ENCODE assay signal across 28 cellular contexts in genomic region chr3:37953995-37954394, GRCh38. TPM values are rescaled to one million over a fixed set of nuclear protein-coding genes. Genes with fewer than 3 reads are reported as not detected.
DNase-seq lines count a peak whose midpoint lies in the region; FAIRE-seq and TF ChIP-seq lines count a peak whose summit lies in the region.
"Had no signal": no experiment of that assay in that cellular context is flagged by ENCODE, and none has a peak within 500 bp of the region (broad histone marks: within the 10 kb centered on the region; RNA-seq: fewer than 3 reads in every experiment).

No MANE protein-coding gene starts in this region.

- WGBS in stomach, 5 donors = 52 to 64% (median 60%) methylated on average over 4 of the region's 4 CpGs

- H3K27ac ChIP-seq in BLaER1 (peak overlapping the region; percentile 42), OCI-LY7 (ENCODE audit: low read depth, low read length, poor library complexity, severe bottlenecking) (no peak overlapping the region), endothelial cell of umbilical vein (ENCODE audit: insufficient read depth, low read depth, low read length) (no peak overlapping the region), stomach (peak overlapping the region in 4 of 5 donors; percentile 21 to 78 (median 32))
- H3K27ac ChIP-seq: breast epithelium had no signal

- H3K9ac ChIP-seq in BLaER1 = no peak overlapping the region
- H3K9ac ChIP-seq in endothelial cell of umbilical vein (replicated peaks; ENCODE audit: extremely low read depth, insufficient read depth, low read length) = no peak overlapping the region

- H3K4me1 ChIP-seq in BLaER1 (peaks cover 58% of the 10 kb centered on the region), OCI-LY7 (ENCODE audit: insufficient read depth, low read length, poor library complexity, severe bottlenecking) (peaks cover 20% of the 10 kb centered on the region), endothelial cell of umbilical vein (ENCODE audit: control insufficient read depth, extremely low read depth, insufficient read depth, low read length) (peaks cover 32% of the 10 kb centered on the region), stomach (peaks cover 5 to 49% (median 33%) of the 10 kb centered on the region in 4 donors)
- H3K4me1 ChIP-seq: breast epithelium had no signal

- H3K9me3 ChIP-seq in BLaER1 = no peaks in the 10 kb centered on the region; the same call in 1 of the 2 replicates
- H3K9me3 ChIP-seq in OCI-LY7 (ENCODE audit: low read length) = no peaks in the 10 kb centered on the region
- no peaks in the 10 kb centered on the region for H3K9me3 ChIP-seq in endothelial cell of umbilical vein (replicated peaks; ENCODE audit: control insufficient read depth, insufficient read depth, low read length)
- no peaks in the 10 kb centered on the region for H3K9me3 ChIP-seq in stomach
- H3K9me3 ChIP-seq: breast epithelium had no signal

- no peak for TF ChIP-seq EP300 in stomach (IDR thresholded peaks at IDR 0.05)

- dilution Hi-C loops in endothelial cell of umbilical vein (cut with MboI; ENCODE audit: extremely low pct_ligation_motif_present, low sequenced_read_pairs) = no loop called here

- intact Hi-C loops in OCI-LY7 (cut with micrococcal nuclease; ENCODE audit: unreplicated experiment) = no loop called here
- intact Hi-C loops in endothelial cell of umbilical vein (cut with micrococcal nuclease) = loop anchor here (5.0 kb wide), 1 partner anchor 962 kb away; the partner anchor contains the start of genes EPM2AIP1 and MLH1
- intact Hi-C loops in stomach (cut with DNase I; ENCODE audit: low total_unique reads) = no loop called here

- H3K36me3 ChIP-seq in BLaER1 (peaks cover 7% of the 10 kb centered on the region; the same call in 1 of the 2 replicates), OCI-LY7 (ENCODE audit: insufficient read depth, low read length) (no peaks in the 10 kb centered on the region), endothelial cell of umbilical vein (ENCODE audit: control insufficient read depth in 2 of 2, extremely low read depth in 1 of 2, insufficient read depth in 2 of 2, low read length in 2 of 2) (no peaks in the 10 kb centered on the region), stomach (peaks cover 0 to 12% (median 8%) of the 10 kb centered on the region in 4 donors)
- H3K36me3 ChIP-seq: breast epithelium had no signal

- H3K4me3 ChIP-seq in BLaER1 (no peak overlapping the region), OCI-LY7 (ENCODE audit: low read depth, low read length, poor library complexity, severe bottlenecking) (no peak overlapping the region), endothelial cell of umbilical vein (replicated peaks in 1 of 3; ENCODE audit: insufficient read depth in 1 of 3, low read depth in 1 of 3, low read length in 3 of 3) (no peak overlapping the region), stomach (no peak overlapping the region)
- H3K4me3 ChIP-seq: breast epithelium had no signal

- no peak for DNase-seq in OCI-LY7 (ENCODE audit: low spot score)
- DNase-seq in endothelial cell of umbilical vein (ENCODE audit: low read depth, low spot score) = peak; percentile 42
- no peak for DNase-seq in stomach
- DNase-seq in SW480 (ENCODE audit: low spot score) = no peak
- DNase-seq in stimulated activated CD4-positive, alpha-beta T cell treated with anti-CD3 and anti-CD28 coated beads, Interleukin-4, amount 100 ng/mL, for 1 hour = no peak
- no peak for DNase-seq in DMS153 treated with DMSO at 0.1 percent for 48 hours (lab: John Stamatoyannopoulos, UW; ENCODE audit: unreplicated experiment)
- DNase-seq: activated CD4-positive, alpha-beta T cell treated with anti-CD3 and anti-CD28 coated beads for 48 hours; activated CD8-positive, alpha-beta memory T cell treated with anti-CD3 and anti-CD28 coated beads for 24 hours; activated effector memory CD4-positive, alpha-beta T cell treated with Interleukin-2 at 50 U/mL for 16 hours; activated T-cell treated with anti-CD3 and anti-CD28 coated beads for 4 hours; amygdala; CD8-positive, alpha-beta memory T cell; HCEC 1CT; left ventricle myocardium superior; NCI-H1417 treated with DMSO at 0.1 percent for 48 hours; NCI-H2081 treated with DMSO at 0.1 percent for 48 hours; NCI-H2227 treated with DMSO at 0.1 percent for 48 hours; NCI-H526 treated with DMSO at 0.1 percent for 48 hours; NK-92 treated with Interleukin-12 subunit alpha and Interleukin-12 subunit beta, amount 100 ng/mL, for 24 hours; PC-3; Right ventricle myocardium superior; stimulated activated CD4-positive, alpha-beta T cell treated with anti-CD3 and anti-CD28 coated beads, Interleukin-12 subunit alpha, Interleukin-12 subunit beta, amount 100 ng/mL, for 4 hours; stimulated activated CD4-positive, alpha-beta T cell treated with anti-CD3 and anti-CD28 coated beads, Interleukin-2, amount 100 ng/mL, for 48 hours; substantia nigra had no signal

- FAIRE-seq in endothelial cell of umbilical vein (lab: Jason Lieb, UNC) = no peak
- FAIRE-seq: G401.6, islet of Langerhans had no signal

- H3K9me1 ChIP-seq in endothelial cell of umbilical vein (replicated peaks; ENCODE audit: control insufficient read depth, extremely low read depth, insufficient read depth, low read length) = no peaks in the 10 kb centered on the region

- H4K20me1 ChIP-seq in BLaER1 (no peaks in the 10 kb centered on the region), OCI-LY7 (ENCODE audit: insufficient read depth, low read length) (no peaks in the 10 kb centered on the region), endothelial cell of umbilical vein (replicated peaks; ENCODE audit: control insufficient read depth, extremely low read depth, insufficient read depth, low read length) (no peaks in the 10 kb centered on the region)

- TF ChIP-seq POLR2A in endothelial cell of umbilical vein (IDR thresholded peaks at IDR 0.05; ENCODE audit: low read depth, low read length) (no peak), stomach (IDR thresholded peaks at IDR 0.05) (no peak)

- no peaks in the 10 kb centered on the region for H3K27me3 ChIP-seq in BLaER1
- no peaks in the 10 kb centered on the region for H3K27me3 ChIP-seq in endothelial cell of umbilical vein (ENCODE audit: control insufficient read depth in 2 of 2, insufficient read depth in 2 of 2, low read length in 2 of 2)
- H3K27me3 ChIP-seq in stomach = no peaks in the 10 kb centered on the region
- H3K27me3 ChIP-seq: breast epithelium had no signal

- no peak for TF ChIP-seq CTCF in OCI-LY7 (conservative IDR thresholded peaks at IDR 0.05; ENCODE audit: low read length)
- TF ChIP-seq CTCF in endothelial cell of umbilical vein (IDR thresholded peaks at IDR 0.05; ENCODE audit: extremely low read depth in 1 of 2, insufficient read depth in 1 of 2, low read depth in 1 of 2, low read length in 2 of 2) = no peak
- no peak for TF ChIP-seq CTCF in stomach (IDR thresholded peaks at IDR 0.05)

- H3K9me2 ChIP-seq in OCI-LY7 (ENCODE audit: insufficient read depth, low read length) = no peaks in the 10 kb centered on the region

- H3K4me2 ChIP-seq in BLaER1 (peak overlapping the region; percentile 73), OCI-LY7 (ENCODE audit: low read length) (no peak overlapping the region), endothelial cell of umbilical vein (ENCODE audit: insufficient read depth, low read length) (no peak overlapping the region)

- BruUV-seq in OCI-LY7 (replicated peaks; lab: Mats Ljungman, UMichigan) (no TSS peak), endothelial cell of umbilical vein (replicated peaks; lab: Mats Ljungman, UMichigan) (no TSS peak)

- H3K79me2 ChIP-seq in OCI-LY7 (ENCODE audit: insufficient read depth, low read depth, low read length) = no peaks in the 10 kb centered on the region
- H3K79me2 ChIP-seq in endothelial cell of umbilical vein (ENCODE audit: control insufficient read depth, insufficient read depth, low read length) = no peaks in the 10 kb centered on the region

- POLR2A ChIA-PET in OCI-LY7 (lab: Charles Lee) (no interaction called here), endothelial cell of umbilical vein (lab: Charles Lee) (no interaction called here)

- CTCF ChIA-PET in OCI-LY7 (lab: Charles Lee; ENCODE audit: unreplicated experiment) (no interaction called here), endothelial cell of umbilical vein (lab: Charles Lee) (interaction anchor here (0.8 to 5.0 kb wide), 6 partner anchors 12 to 100 kb away, joined by 3 to 57 read pairs (median 4); no protein-coding TSS in a partner anchor)

- H2AFZ ChIP-seq in OCI-LY7 (ENCODE audit: low read length) = 0 out of 2 replicates have a peak overlapping the region, but pooled peaks have one; percentile 0
- H2AFZ ChIP-seq in endothelial cell of umbilical vein (ENCODE audit: low read depth, low read length) = no peak overlapping the region

TF ChIP-seq in endothelial cell of umbilical vein, 7 proteins besides CTCF, POLR2A, EP300 and RAD21:
- TF ChIP-seq GATA2 (IDR thresholded peaks at IDR 0.05; ENCODE audit: insufficient read depth, insufficient read length, low read depth, low read length) (no peak), EZH2 (IDR thresholded peaks at IDR 0.05; ENCODE audit: borderline replicate concordance, low read depth, low read length, severe bottlenecking) (no peak)

RNA-seq across cellular contexts. Expression of gene VILL, which starts 36.6 kb away (rescaled TPM):
- 23.5 and 24.5 TPM in 2 replicates for total RNA-seq in OCI-LY7 (2014; rRNA removed; shearing (Covaris generic))
- total RNA-seq in OCI-LY7 (2022) = 13.2 and 13.5 TPM in 2 replicates
- 6.9 and 9.0 TPM in 2 replicates for total RNA-seq in endothelial cell of umbilical vein
- 10.0 and 11.6 TPM in 2 replicates for polyA plus RNA-seq in endothelial cell of umbilical vein
- polyA plus RNA-seq in endothelial cell of umbilical vein (2011; cell fraction: cytosol; rRNA removed) = 6.5 and 8.1 TPM in 2 replicates
- polyA plus RNA-seq in endothelial cell of umbilical vein (2011; cell fraction: nucleus; rRNA removed) = 27.6 and 33.0 TPM in 2 replicates
- polyA plus RNA-seq in endothelial cell of umbilical vein (2012) = 4.2 and 4.6 TPM in 2 replicates
- polyA minus RNA-seq in endothelial cell of umbilical vein = 14.5 and 20.7 TPM in 2 replicates
- not detected for polyA minus RNA-seq in endothelial cell of umbilical vein (2011; cell fraction: cytosol; rRNA and poly(A)+ RNA removed)
- polyA minus RNA-seq in endothelial cell of umbilical vein (2011; cell fraction: nucleus; rRNA and poly(A)+ RNA removed) = 11.3 and 13.0 TPM in 2 replicates
- 100 to 1,000 TPM in 2 of 5 donors, 10 to 100 TPM in 3; 59.8 to 191 (median 86.8) TPM for total RNA-seq in stomach
- 100 to 1,000 TPM in 1 of 3 donors, 10 to 100 TPM in 2; 24.1 to 202 (median 43.7) TPM for polyA plus RNA-seq in stomach

Comparison
In these comparisons a context has a peak if more than half of its experiments do, and no peak if none do; other contexts are left out.
1. H3K27ac ChIP-seq: peak in BLaER1 (single experiment) and stomach (4 of 5); none in OCI-LY7 (single experiment) and endothelial cell of umbilical vein (single experiment).